ENCODE assay signal across 1 cellular context in genomic region chr1:92752719-92753118, GRCh38.
TF ChIP-seq lines count a peak whose summit lies in the region.

No MANE protein-coding gene starts in this region.

TF ChIP-seq in SK-N-SH, 30 proteins besides CTCF, POLR2A, EP300 and RAD21 (continued from another document):
- no peak for TF ChIP-seq REST (IDR thresholded peaks at IDR 0.05; ENCODE audit: low read depth, low read length)
- no peak for TF ChIP-seq ZBTB33 (IDR thresholded peaks at IDR 0.05; ENCODE audit: borderline replicate concordance, low read depth)
- no peak for TF ChIP-seq POLR2AphosphoS5 (IDR thresholded peaks at IDR 0.05; ENCODE audit: low read depth, low read length)
- TF ChIP-seq JUND (IDR thresholded peaks at IDR 0.05), result no peak
- no peak for TF ChIP-seq RCOR1 (IDR thresholded peaks at IDR 0.05; ENCODE audit: low read length)
- TF ChIP-seq CHD2 (IDR thresholded peaks at IDR 0.05; ENCODE audit: low read length, partially characterized antibody), result no peak
- TF ChIP-seq RXRA (IDR thresholded peaks at IDR 0.05; ENCODE audit: borderline replicate concordance, low read depth), result no peak
- no peak for TF ChIP-seq SIN3A (IDR thresholded peaks at IDR 0.05; ENCODE audit: borderline replicate concordance, low read depth, low read length)
